Comparison of ENCODE assay signal across 12 cellular contexts in genomic region chr4:140726776-140727500, GRCh38. TPM values are rescaled to one million over a fixed set of nuclear protein-coding genes. Genes with fewer than 3 reads are reported as not detected.
DNase-seq lines count a peak whose midpoint lies in the region; ATAC-seq, FAIRE-seq and TF ChIP-seq lines count a peak whose summit lies in the region.
"Had no signal": no experiment of that assay in that cellular context is flagged by ENCODE, and none has a peak within 500 bp of the region (broad histone marks: within the 10 kb centered on the region; RNA-seq: fewer than 3 reads in every experiment).

No MANE protein-coding gene starts in this region.

- peak; percentile 39 for ATAC-seq in HG03175 (IDR thresholded peaks at IDR 0.05; ENCODE audit: unreplicated experiment)
- peak; percentile 62 for ATAC-seq in GM12878
- ATAC-seq in lung (ENCODE audit: insufficient read depth, low FRiP score), result no peak
- no peak for ATAC-seq in GM19351 (IDR thresholded peaks at IDR 0.05; ENCODE audit: unreplicated experiment)

- no peak overlapping the region for H2AFZ ChIP-seq in GM12878 (ENCODE audit: control insufficient read depth, low read depth, low read length)

- H3K27me3 ChIP-seq in GM12878 (replicated peaks in 1 of 2; ENCODE audit: control insufficient read depth in 2 of 2, insufficient read depth in 2 of 2, low read length in 1 of 2) (no peaks in the 10 kb centered on the region), lung (ENCODE audit: control insufficient read depth, insufficient read depth) (no peaks in the 10 kb centered on the region)

- TF ChIP-seq EP300 in GM12878 (IDR thresholded peaks at IDR 0.05; ENCODE audit: borderline replicate concordance in 1 of 2, control insufficient read depth in 1 of 2, low read depth in 2 of 2, low read length in 2 of 2), result no peak

- intact Hi-C loops in GM12878 (cut with micrococcal nuclease; ENCODE audit: unreplicated experiment), result no loop called here

- H4K20me1 ChIP-seq in GM12878 (ENCODE audit: control insufficient read depth, insufficient read depth), result no peaks in the 10 kb centered on the region

- no peak for TF ChIP-seq POLR2A in GM12878 (IDR thresholded peaks at IDR 0.05; ENCODE audit: low read depth, low read length)

- POLR2A ChIA-PET in GM12878 (lab: Charles Lee), result no interaction called here

- H3K9ac ChIP-seq in GM12878 (ENCODE audit: control insufficient read depth, insufficient read depth, low read length), result no peak overlapping the region

- H3K27ac ChIP-seq in GM12878 (ENCODE audit: control insufficient read depth, insufficient read depth) (no peak overlapping the region), lung (ENCODE audit: low read depth in 1 of 2, low read length in 1 of 2) (peak overlapping the region; percentile 72 to 75)

- DNase-seq in ACHN (peak; percentile 39), GM12878 (ENCODE audit: low read depth, low spot score) (no peak), lung (ENCODE audit: low spot score) (no peak), mucosa of gallbladder (ENCODE audit: low spot score) (no peak), GM19240 (ENCODE audit: insufficient read length, low spot score) (no peak), KG1 (lab: John Stamatoyannopoulos, UW) (no peak)
- DNase-seq: activated naive CD4-positive, alpha-beta T cell; CD4-positive, alpha-beta T cell; NCI-H1105 treated with DMSO at 0.1 percent for 48 hours; occipital lobe had no signal

- RAD21 ChIA-PET in GM12878 (lab: Charles Lee; ENCODE audit: unreplicated experiment), result no interaction called here

- FAIRE-seq in GM12878 (lab: Jason Lieb, UNC), result no peak

- in situ Hi-C loops in ACHN (cut with HindIII; ENCODE audit: low pct_ligation_motif_present, low pct_unique_long_range_greater_than_20kb, low sequenced_read_pairs) (no loop called here), GM12878 (cut with MboI) (no loop called here)

- H3K9me3 ChIP-seq in GM12878 (replicated peaks; ENCODE audit: control insufficient read depth, insufficient read depth, low read length), result no peaks in the 10 kb centered on the region
- no peaks in the 10 kb centered on the region for H3K9me3 ChIP-seq in lung (ENCODE audit: control insufficient read depth in 2 of 2, insufficient read depth in 1 of 2, low read length in 1 of 2)

- no peaks in the 10 kb centered on the region for H3K36me3 ChIP-seq in GM12878 (ENCODE audit: control insufficient read depth in 2 of 2, insufficient read depth in 2 of 2, low read length in 1 of 2)
- H3K36me3 ChIP-seq in lung (ENCODE audit: control insufficient read depth in 2 of 2, insufficient read depth in 2 of 2, low read length in 2 of 2), result no peaks in the 10 kb centered on the region

- no TSS peak for BruUV-seq in GM12878 (replicated peaks; lab: Mats Ljungman, UMichigan)

- peaks cover 17% of the 10 kb centered on the region for H3K4me1 ChIP-seq in GM12878 (ENCODE audit: control insufficient read depth, insufficient read depth, low read length)
- H3K4me1 ChIP-seq in lung (ENCODE audit: control insufficient read depth in 2 of 2, insufficient read depth in 2 of 2, low read length in 2 of 2), result peaks cover 8 to 23% of the 10 kb centered on the region in 2 donors

- H3K4me2 ChIP-seq in GM12878 (ENCODE audit: control insufficient read depth, insufficient read depth), result no peak overlapping the region

- CTCF ChIA-PET in GM12878 (lab: Yijun Ruan, JAX), result no interaction called here

- TF ChIP-seq RAD21 in GM12878 (IDR thresholded peaks at IDR 0.05; ENCODE audit: insufficient read depth, low read depth, low read length), result no peak

- H3K79me2 ChIP-seq in GM12878 (ENCODE audit: control insufficient read depth, insufficient read depth, low read length), result no peaks in the 10 kb centered on the region

- WGBS in GM12878 (ENCODE audit: insufficient coverage, insufficient replicate concordance, low lambda C conversion rate, missing lambda C conversion rate), result 25% methylated on average over 3 of the region's 3 CpGs
- WGBS in lung, 2 donors, result 75 to 77% methylated on average over 3 of the region's 3 CpGs

- H3K4me3 ChIP-seq in GM12878, result no peak overlapping the region
- no peak overlapping the region for H3K4me3 ChIP-seq in lung

- TF ChIP-seq CTCF in GM12878 (IDR thresholded peaks at IDR 0.05 in 2 of 3, conservative IDR thresholded peaks at IDR 0.05 in 1 of 3; ENCODE audit: control insufficient read depth in 2 of 3, extremely low read depth in 1 of 3, insufficient read depth in 1 of 3, low read depth in 3 of 3, low read length in 3 of 3) (no peak), lung (IDR thresholded peaks at IDR 0.05; ENCODE audit: control extremely low read depth, extremely low read depth) (no peak)

- SMC1A ChIA-PET in GM12878 (lab: Charles Lee; ENCODE audit: uncharacterized antibody, unreplicated experiment), result no interaction called here

TF ChIP-seq in GM12878, 131 proteins besides CTCF, POLR2A, EP300 and RAD21:
- TF ChIP-seq JUNB (IDR thresholded peaks at IDR 0.05), result peak; percentile 49
- TF ChIP-seq TCF7 (IDR thresholded peaks at IDR 0.05; ENCODE audit: borderline replicate concordance), result no peak
- no peak for TF ChIP-seq BACH1 (IDR thresholded peaks at IDR 0.05; ENCODE audit: borderline replicate concordance)
- TF ChIP-seq WRNIP1 (IDR thresholded peaks at IDR 0.05; ENCODE audit: borderline replicate concordance, low read depth, low read length), result no peak
- no peak for TF ChIP-seq LARP7 (IDR thresholded peaks at IDR 0.05)
- peak; percentile 43; the same call in 1 of the 2 replicates for TF ChIP-seq RUNX3 (IDR thresholded peaks at IDR 0.05; ENCODE audit: low read length)
TF ChIP-seq in GM12878: peak in this region for 2.

RNA-seq across cellular contexts. Expression of gene TBC1D9, which starts 29.2 kb away (rescaled TPM):
- 35.8 and 45.4 TPM in 2 replicates for total RNA-seq in GM12878 (2013; cell fraction: nucleolus; rRNA removed)
- 11.5 and 14.1 TPM in 2 replicates for total RNA-seq in GM12878 (2014; rRNA removed)
- total RNA-seq in GM12878 (2014; rRNA removed; fragmentation: Illumina TruSeq; extraction: Trizol), result 10.5 and 10.9 TPM in 2 replicates
- 12.9 and 14.9 TPM in 2 replicates for total RNA-seq in GM12878 (2021)
- 2.3 TPM for polyA plus RNA-seq in GM12878 (2011; ENCODE audit: low read depth)
- polyA plus RNA-seq in GM12878 (2011; rRNA removed), result 2.8 and 3.4 TPM in 2 replicates
- polyA plus RNA-seq in GM12878 (2011; cell fraction: cytosol; rRNA removed), result 1.9 TPM in 2 replicates
- polyA plus RNA-seq in GM12878 (2011; cell fraction: nucleus; rRNA removed), result 1.6 and 2.8 TPM in 2 replicates
- polyA plus RNA-seq in GM12878 (2012), result 3.2 TPM in 2 replicates
- 11.4 and 11.8 TPM in 2 replicates for polyA plus RNA-seq in GM12878 (2014; fragmentation: Illumina TruSeq; extraction: Trizol)
- polyA plus RNA-seq in GM12878 (2014; fragmentation: Nextera tagmentation; extraction: Ambion mirVana), result 1 to 10 TPM in 1 of 2 experiments, under 1 TPM in 1; 0.87 to 1.4 TPM
- 8.2 and 9.8 TPM in 2 replicates for polyA plus RNA-seq in GM12878 (2014; rRNA removed)
- 1 to 10 TPM; 3.4 to 4.5 TPM for polyA plus RNA-seq in GM12878 (2016; fragmentation: Nextera tagmentation; extraction: Ambion mirVana)
- polyA minus RNA-seq in GM12878 (2011; rRNA and poly(A)+ RNA removed), result 6.4 and 10.8 TPM in 2 replicates
- polyA minus RNA-seq in GM12878 (2011; cell fraction: cytosol; rRNA and poly(A)+ RNA removed), result 1.7 and 2.8 TPM in 2 replicates
- 4.1 and 8.8 TPM in 2 replicates for polyA minus RNA-seq in GM12878 (2011; cell fraction: nucleus; rRNA and poly(A)+ RNA removed)
- 10 to 100 TPM; 30.4 to 52.6 TPM for total RNA-seq in lung
- polyA plus RNA-seq in lung, result 10 to 100 TPM in 1 of 2 donors, 1 to 10 TPM in 1; 9.0 to 18.6 TPM
- total RNA-seq in mucosa of gallbladder, result 36.9 TPM

Comparison
In these comparisons a context has a peak if more than half of its experiments do, and no peak if none do; other contexts are left out.
1. ATAC-seq: peak in HG03175 (single experiment) and GM12878 (single experiment); none in lung (single experiment) and GM19351 (single experiment).